Comparison of ENCODE assay signal across 10 cellular contexts in genomic region chr5:148776780-148777179, GRCh38. TPM values are rescaled to one million over a fixed set of nuclear protein-coding genes. Genes with fewer than 3 reads are reported as not detected.
DNase-seq lines count a peak whose midpoint lies in the region; ATAC-seq and TF ChIP-seq lines count a peak whose summit lies in the region.
"Had no signal": no experiment of that assay in that cellular context is flagged by ENCODE, and none has a peak within 500 bp of the region (broad histone marks: within the 10 kb centered on the region; RNA-seq: fewer than 3 reads in every experiment).

No MANE protein-coding gene starts in this region.

- H3K9me3 ChIP-seq in HEK293 (ENCODE audit: control insufficient read depth, insufficient read depth, low read depth, low read length): no peaks in the 10 kb centered on the region
- no peaks in the 10 kb centered on the region for H3K9me3 ChIP-seq in adrenal gland (replicated peaks in 1 of 3)
- H3K9me3 ChIP-seq in mucosa of descending colon: no peaks in the 10 kb centered on the region

- ATAC-seq in mucosa of descending colon (no peak), GM18498 (IDR thresholded peaks at IDR 0.05; ENCODE audit: unreplicated experiment) (no peak)
- no peak for ATAC-seq in naive thymus-derived CD8-positive, alpha-beta T cell

- H3K4me3 Mint-ChIP-seq in naive thymus-derived CD8-positive, alpha-beta T cell: no peak overlapping the region
- H3K4me3 Mint-ChIP-seq in progenitor cell of endocrine pancreas (ENCODE audit: low read depth): no peak overlapping the region

- TF ChIP-seq CTCF in AG09309 (IDR thresholded peaks at IDR 0.05; ENCODE audit: control insufficient read depth, insufficient read depth, low read depth, low read length, missing control alignments) (no peak), HEK293 (tag by site-specific recombination; IDR thresholded peaks at IDR 0.05) (no peak), adrenal gland (IDR thresholded peaks at IDR 0.05) (no peak), mucosa of descending colon (IDR thresholded peaks at IDR 0.05) (no peak), progenitor cell of endocrine pancreas (IDR thresholded peaks at IDR 0.05; ENCODE audit: unreplicated experiment) (no peak)

- H3K27me3 ChIP-seq in adrenal gland: no peaks in the 10 kb centered on the region

- intact Hi-C loops in adrenal gland (cut with DNase I): no loop called here
- intact Hi-C loops in mucosa of descending colon (cut with DNase I, micrococcal nuclease): no loop called here

- peaks cover 0 to 9% (median 0%) of the 10 kb centered on the region in 4 donors for H3K4me1 Mint-ChIP-seq in naive thymus-derived CD8-positive, alpha-beta T cell
- H3K4me1 Mint-ChIP-seq in progenitor cell of endocrine pancreas (ENCODE audit: low read depth): no peaks in the 10 kb centered on the region

- POLR2A ChIA-PET in HEK293 (lab: Yijun Ruan, JAX): no interaction called here
- POLR2A ChIA-PET in naive thymus-derived CD8-positive, alpha-beta T cell (lab: Charles Lee): no interaction called here

- H3K36me3 Mint-ChIP-seq in naive thymus-derived CD8-positive, alpha-beta T cell: no peaks in the 10 kb centered on the region
- H3K36me3 Mint-ChIP-seq in progenitor cell of endocrine pancreas (ENCODE audit: insufficient read depth): no peaks in the 10 kb centered on the region

- no peak for TF ChIP-seq POLR2A in adrenal gland (IDR thresholded peaks at IDR 0.05)

- no peak overlapping the region for H3K27ac ChIP-seq in HEK293 (ENCODE audit: extremely low read depth, low read depth, low read length)
- no peak overlapping the region for H3K27ac ChIP-seq in adrenal gland

- peak; percentile 44 for DNase-seq in AG09309 (ENCODE audit: low read depth)
- peak in 4 of 7 donors; percentile 7 to 32 (median 28) for DNase-seq in adrenal gland
- peak; percentile 91 for DNase-seq in kidney tubule cell (ENCODE audit: low spot score)
- DNase-seq in mucosa of descending colon: no peak
- DNase-seq in naive thymus-derived CD8-positive, alpha-beta T cell: no peak
- DNase-seq in progenitor cell of endocrine pancreas (ENCODE audit: low spot score, unreplicated experiment): no peak
- DNase-seq: amygdala, NCI-H1048 had no signal

- CTCF ChIA-PET in HEK293 (lab: Yijun Ruan, JAX): interaction anchor here (0.7 to 1.3 kb wide), 4 partner anchors 14 to 364 kb away, joined by 3 read pairs; no protein-coding TSS in a partner anchor

- H3K27me3 Mint-ChIP-seq in naive thymus-derived CD8-positive, alpha-beta T cell: peaks cover 2 to 22% (median 5%) of the 10 kb centered on the region in 5 donors
- no peaks in the 10 kb centered on the region for H3K27me3 Mint-ChIP-seq in progenitor cell of endocrine pancreas

- no peaks in the 10 kb centered on the region for H3K36me3 ChIP-seq in HEK293 (ENCODE audit: control insufficient read depth in 2 of 2, insufficient read depth in 1 of 2, low read length in 2 of 2)
- H3K36me3 ChIP-seq in adrenal gland (replicated peaks in 1 of 2): no peaks in the 10 kb centered on the region
- no peaks in the 10 kb centered on the region for H3K36me3 ChIP-seq in mucosa of descending colon (ENCODE audit: low read depth)

- H3K9me3 Mint-ChIP-seq in naive thymus-derived CD8-positive, alpha-beta T cell: no peaks in the 10 kb centered on the region
- no peaks in the 10 kb centered on the region for H3K9me3 Mint-ChIP-seq in progenitor cell of endocrine pancreas (ENCODE audit: low read depth)

- whole genome bisulfite sequencing in adrenal gland, 4 donors: 50 to 88% (median 73%) methylated on average over 1 of the region's 1 CpG

- H3K4me3 ChIP-seq in AG09309 (ENCODE audit: control insufficient read depth, low read depth, low read length) (no peak overlapping the region), HEK293 (ENCODE audit: low read depth, low read length) (no peak overlapping the region), adrenal gland (no peak overlapping the region), mucosa of descending colon (no peak overlapping the region)

- H3K4me1 ChIP-seq in HEK293 (ENCODE audit: control insufficient read depth, insufficient read depth, low read length): no peaks in the 10 kb centered on the region
- no peaks in the 10 kb centered on the region for H3K4me1 ChIP-seq in adrenal gland (replicated peaks in 1 of 2)
- no peaks in the 10 kb centered on the region for H3K4me1 ChIP-seq in mucosa of descending colon (ENCODE audit: low read depth)

- H3K27ac Mint-ChIP-seq in naive thymus-derived CD8-positive, alpha-beta T cell: no peak overlapping the region
- H3K27ac Mint-ChIP-seq in progenitor cell of endocrine pancreas: no peak overlapping the region

TF ChIP-seq in HEK293, 187 proteins besides CTCF, POLR2A, EP300 and RAD21:
- TF ChIP-seq ZNF335 (tag by site-specific recombination; conservative IDR thresholded peaks at IDR 0.05): peak; percentile 33; the same call in 1 of the 2 replicates
- TF ChIP-seq ZFHX2 (tag by site-specific recombination; conservative IDR thresholded peaks at IDR 0.05): peak; percentile 69
- peak; percentile 58 for TF ChIP-seq EGR2 (tag by site-specific recombination; IDR thresholded peaks at IDR 0.05; ENCODE audit: low read depth)
- TF ChIP-seq KLF1 (tag by site-specific recombination; IDR thresholded peaks at IDR 0.05): no peak
- 0 out of 2 replicates have a peak, but pooled peaks have one; percentile 40 for TF ChIP-seq ZNF660 (tag by site-specific recombination; IDR thresholded peaks at IDR 0.05)

RNA-seq across cellular contexts. Expression of gene ADRB2, which starts 49.6 kb away (rescaled TPM):
- total RNA-seq in adrenal gland (1 to 10 TPM in 5 of 8 donors, under 1 TPM in 3; 0.18 to 2.2 (median 1.4) TPM), mucosa of descending colon (1 to 10 TPM in 2 of 3 donors, under 1 TPM in 1; 0.41 to 3.1 (median 1.4) TPM), progenitor cell of endocrine pancreas (0.12 and 0.22 TPM in 2 replicates)
- under 1 TPM; 0.24 to 0.54 (median 0.29) TPM for polyA plus RNA-seq in adrenal gland
- 1 to 10 TPM; 2.1 to 2.2 TPM for total RNA-seq in naive thymus-derived CD8-positive, alpha-beta T cell
- 10 to 100 TPM in 1 of 3 donors, under 1 TPM in 1, not detected in 1; 0.33 to 12.9 TPM for polyA plus RNA-seq in naive thymus-derived CD8-positive, alpha-beta T cell

Comparison
In these comparisons a context has a peak if more than half of its experiments do, and no peak if none do; other contexts are left out.
1. DNase-seq: peak in AG09309 (single experiment), adrenal gland (4 of 7) and kidney tubule cell (single experiment); none in mucosa of descending colon (0 of 3), naive thymus-derived CD8-positive, alpha-beta T cell (0 of 10) and progenitor cell of endocrine pancreas (single experiment).